Comparison of ENCODE assay signal across 27 cellular contexts in the genomic region with DNA sequence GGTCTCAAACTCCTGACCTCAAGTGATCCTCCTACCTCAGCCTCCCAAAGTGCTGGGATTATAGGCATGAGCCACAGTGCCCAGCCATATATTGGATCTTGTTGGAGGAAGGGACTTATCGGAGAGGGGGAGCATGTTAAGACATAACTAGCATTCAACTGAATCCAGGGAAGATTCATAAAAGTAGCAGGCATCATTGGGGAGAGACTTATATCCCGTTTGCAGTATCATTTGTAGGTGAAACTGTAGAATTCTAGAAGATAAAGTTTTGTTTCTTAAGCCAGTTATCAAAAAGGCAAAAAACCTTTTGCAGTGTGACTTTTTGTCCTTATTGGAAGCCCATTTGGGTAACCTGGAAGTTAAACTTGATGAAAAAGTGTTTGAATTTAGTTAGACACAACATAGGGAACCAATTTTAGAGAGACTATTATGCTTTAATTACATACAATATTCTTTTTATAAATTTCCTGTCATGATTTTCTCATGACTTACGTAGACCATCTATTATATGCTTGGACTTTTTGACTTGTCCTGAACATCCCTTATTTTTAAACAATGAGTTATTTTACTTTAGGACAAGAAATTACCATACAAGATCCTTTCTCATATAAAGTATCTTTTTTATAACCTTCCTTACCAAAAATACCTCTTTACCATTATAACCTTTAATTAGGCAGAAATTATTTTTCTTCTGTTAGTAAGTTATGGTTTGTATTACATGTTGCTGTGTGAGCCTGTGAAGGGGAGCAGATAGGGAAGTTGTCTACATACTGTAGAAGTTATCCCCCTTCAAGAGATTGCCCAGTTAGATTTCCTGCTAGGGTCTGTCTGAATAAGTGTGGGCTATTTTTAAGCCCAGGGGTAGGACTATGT. TPM values are rescaled to one million over a fixed set of nuclear protein-coding genes. Genes with fewer than 3 reads are reported as not detected.
DNase-seq lines count a peak whose midpoint lies in the region; ATAC-seq and TF ChIP-seq lines count a peak whose summit lies in the region.
"Had no signal": no experiment of that assay in that cellular context is flagged by ENCODE, and none has a peak within 500 bp of the region (broad histone marks: within the 10 kb centered on the region; RNA-seq: fewer than 3 reads in every experiment).

No MANE protein-coding gene starts in this region.

- peaks cover 4% of the 10 kb centered on the region for H3K9me3 Mint-ChIP-seq in CD4-positive, alpha-beta T cell
- H3K9me3 Mint-ChIP-seq in stimulated activated memory B cell treated with anti-CD40 and anti-IgM and Interleukin-4, amounts not matched to agents 10 μg/mL and 1 μg/mL and 100 μg/mL, for 72 hours = peaks cover 9% of the 10 kb centered on the region
- H3K9me3 Mint-ChIP-seq: natural killer cell had no signal

- peaks cover 12% of the 10 kb centered on the region for H3K9me3 ChIP-seq in CD4-positive, alpha-beta T cell (ENCODE audit: control insufficient read depth, low read length)
- H3K9me3 ChIP-seq in mammary epithelial cell (replicated peaks; ENCODE audit: insufficient read depth, low read length) = peaks cover 12% of the 10 kb centered on the region
- H3K9me3 ChIP-seq in adrenal gland (replicated peaks in 1 of 3) = no peaks in the 10 kb centered on the region
- H3K9me3 ChIP-seq: pancreas had no signal

- no peak overlapping the region for H3K4me3 Mint-ChIP-seq in CD4-positive, alpha-beta T cell
- H3K4me3 Mint-ChIP-seq in stimulated activated memory B cell treated with anti-CD40 and anti-IgM and Interleukin-4, amounts not matched to agents 10 μg/mL and 1 μg/mL and 100 μg/mL, for 72 hours = no peak overlapping the region
- H3K4me3 Mint-ChIP-seq: activated CD8-positive, alpha-beta memory T cell treated with anti-CD3 and anti-CD28 coated beads, Interleukin-2, amount 10 ng/mL, durations not matched to agents 7 days and 5 days; brain; mesothelial cell of epicardium; natural killer cell; stimulated activated naive CD8-positive, alpha-beta T cell treated with anti-CD3 and anti-CD28 coated beads, Interleukin-15, amount 100 ng/mL, for 72 hours; T-helper 1 cell treated with Interleukin-12 subunit alpha and Interleukin-12 subunit beta and Interleukin-4 antibody, amounts not matched to agents 30 μg/mL and 1 μg/mL, for 36 hours had no signal

- no peak overlapping the region for H3K4me2 ChIP-seq in mammary epithelial cell (ENCODE audit: insufficient read depth, low read depth, low read length)

- peak overlapping the region; percentile 16 for H3K27ac Mint-ChIP-seq in CD4-positive, alpha-beta T cell
- no peak overlapping the region for H3K27ac Mint-ChIP-seq in stimulated activated memory B cell treated with anti-CD40 and anti-IgM and Interleukin-4, amounts not matched to agents 10 μg/mL and 1 μg/mL and 100 μg/mL, for 72 hours
- H3K27ac Mint-ChIP-seq: activated CD8-positive, alpha-beta memory T cell treated with anti-CD3 and anti-CD28 coated beads, Interleukin-2, amount 10 ng/mL, durations not matched to agents 7 days and 5 days; brain; mesothelial cell of epicardium; natural killer cell; T-helper 1 cell treated with Interleukin-12 subunit alpha and Interleukin-12 subunit beta and Interleukin-4 antibody, amounts not matched to agents 30 μg/mL and 1 μg/mL, for 36 hours had no signal

- intact Hi-C loops in CD4-positive, alpha-beta T cell (cut with DNase I, micrococcal nuclease) = no loop called here
- intact Hi-C loops in mammary epithelial cell (cut with micrococcal nuclease) = no loop called here
- intact Hi-C loops in adrenal gland (cut with DNase I) = no loop called here

- H3K79me2 ChIP-seq in mammary epithelial cell (ENCODE audit: insufficient read depth, low read length) = peaks cover 91% of the 10 kb centered on the region

- no peak overlapping the region for H3K27ac ChIP-seq in CD4-positive, alpha-beta T cell (ENCODE audit: low read depth, low read length)
- H3K27ac ChIP-seq in mammary epithelial cell (ENCODE audit: insufficient read depth, low read depth, low read length) (no peak overlapping the region), adrenal gland (no peak overlapping the region)
- H3K27ac ChIP-seq: coronary artery, pancreas, SJSA1, transverse colon had no signal

- dilution Hi-C loops in mammary epithelial cell (cut with HindIII; ENCODE audit: low sequenced_read_pairs) = no loop called here

- no peaks in the 10 kb centered on the region for H3K27me3 ChIP-seq in CD4-positive, alpha-beta T cell (ENCODE audit: control insufficient read depth, insufficient read depth, low read length)
- no peaks in the 10 kb centered on the region for H3K27me3 ChIP-seq in mammary epithelial cell (ENCODE audit: insufficient read depth, low read length)
- no peaks in the 10 kb centered on the region for H3K27me3 ChIP-seq in adrenal gland
- H3K27me3 ChIP-seq: pancreas, SJSA1, transverse colon had no signal

- H3K4me1 ChIP-seq in mammary epithelial cell (ENCODE audit: insufficient read depth, low read length) (peaks cover 8% of the 10 kb centered on the region), adrenal gland (replicated peaks in 1 of 2) (peaks cover 0 to 7% of the 10 kb centered on the region in 2 donors)
- H3K4me1 ChIP-seq: SJSA1 had no signal

- TF ChIP-seq POLR2A in adrenal gland (IDR thresholded peaks at IDR 0.05) = no peak

- no peak overlapping the region for H3K9ac ChIP-seq in mammary epithelial cell (ENCODE audit: insufficient read depth, low read length)

- no peaks in the 10 kb centered on the region for H3K27me3 Mint-ChIP-seq in CD4-positive, alpha-beta T cell
- H3K27me3 Mint-ChIP-seq in stimulated activated memory B cell treated with anti-CD40 and anti-IgM and Interleukin-4, amounts not matched to agents 10 μg/mL and 1 μg/mL and 100 μg/mL, for 72 hours = no peaks in the 10 kb centered on the region
- H3K27me3 Mint-ChIP-seq: activated CD8-positive, alpha-beta memory T cell treated with anti-CD3 and anti-CD28 coated beads, Interleukin-2, amount 10 ng/mL, durations not matched to agents 7 days and 5 days; brain; stimulated activated naive CD8-positive, alpha-beta T cell treated with anti-CD3 and anti-CD28 coated beads, Interleukin-15, amount 100 ng/mL, for 72 hours had no signal

- H3K4me1 Mint-ChIP-seq in CD4-positive, alpha-beta T cell (ENCODE audit: low read depth) = peaks cover 43% of the 10 kb centered on the region
- peaks cover 16% of the 10 kb centered on the region for H3K4me1 Mint-ChIP-seq in stimulated activated memory B cell treated with anti-CD40 and anti-IgM and Interleukin-4, amounts not matched to agents 10 μg/mL and 1 μg/mL and 100 μg/mL, for 72 hours
- H3K4me1 Mint-ChIP-seq: activated CD8-positive, alpha-beta memory T cell treated with anti-CD3 and anti-CD28 coated beads, Interleukin-2, amount 10 ng/mL, durations not matched to agents 7 days and 5 days; brain; mesothelial cell of epicardium; natural killer cell had no signal

- in situ Hi-C loops in ACHN (cut with HindIII; ENCODE audit: low pct_ligation_motif_present, low pct_unique_long_range_greater_than_20kb, low sequenced_read_pairs) = no loop called here
- in situ Hi-C loops in mammary epithelial cell (cut with MboI; ENCODE audit: low sequenced_read_pairs in 2 of 2) = no loop called here

- no TSS peak for BruUV-seq in mammary epithelial cell (replicated peaks; lab: Mats Ljungman, UMichigan)

- peaks cover 79% of the 10 kb centered on the region for H3K36me3 Mint-ChIP-seq in CD4-positive, alpha-beta T cell (ENCODE audit: low read depth)
- H3K36me3 Mint-ChIP-seq in stimulated activated memory B cell treated with anti-CD40 and anti-IgM and Interleukin-4, amounts not matched to agents 10 μg/mL and 1 μg/mL and 100 μg/mL, for 72 hours = peaks cover 69% of the 10 kb centered on the region
- H3K36me3 Mint-ChIP-seq: natural killer cell had no signal

- H3K4me3 ChIP-seq in mammary epithelial cell (replicated peaks in 1 of 3; ENCODE audit: insufficient read depth in 1 of 3, low read depth in 2 of 3, low read length in 3 of 3) (no peak overlapping the region), adrenal gland (no peak overlapping the region)
- H3K4me3 ChIP-seq: coronary artery, pancreas, SJSA1, transverse colon had no signal

- 96% methylated on average over 3 of the region's 3 CpGs for WGBS in mammary epithelial cell (ENCODE audit: low coverage, missing lambda C conversion rate)
- WGBS in adrenal gland, 4 donors = 98 to 99% (median 99%) methylated on average over 3 of the region's 3 CpGs

- no peak for ATAC-seq in CD4-positive, alpha-beta T cell (ENCODE audit: poor library complexity)
- no peak for ATAC-seq in stimulated activated memory B cell treated with anti-CD40 and anti-IgM and Interleukin-4, amounts not matched to agents 10 μg/mL and 1 μg/mL and 100 μg/mL, for 72 hours
- ATAC-seq: activated CD8-positive, alpha-beta memory T cell treated with anti-CD3 and anti-CD28 coated beads, Interleukin-2, amount 10 ng/mL, durations not matched to agents 7 days and 5 days; left cardiac atrium; natural killer cell; Panc1; pancreas; right cardiac atrium; stimulated activated naive CD8-positive, alpha-beta T cell treated with anti-CD3 and anti-CD28 coated beads, Interleukin-15, amount 100 ng/mL, for 72 hours had no signal

- CTCF ChIA-PET in CD4-positive, alpha-beta T cell (lab: Charles Lee) = no interaction called here
- CTCF ChIA-PET in mammary epithelial cell (lab: Charles Lee; ENCODE audit: low non-redundant PET) = no interaction called here

- DNase-seq in ACHN (peak; percentile 37), M059J (ENCODE audit: low read depth) (peak; percentile 17), mammary epithelial cell (peak; percentile 11), NCI-H146 (lab: John Stamatoyannopoulos, UW) (no peak), cerebellar nuclear complex (lab: John Stamatoyannopoulos, UW) (no peak), adrenal gland (no peak)
- no peak for DNase-seq in CD4-positive, alpha-beta T cell
- DNase-seq: activated CD4-positive, alpha-beta T cell treated with anti-CD3 and anti-CD28 coated beads for 48 hours; activated CD8-positive, alpha-beta memory T cell treated with anti-CD3 and anti-CD28 coated beads, Interleukin-2, amount 10 ng/mL, durations not matched to agents 7 days and 5 days; EL; left cardiac atrium; natural killer cell; NCI-H187; pancreas; right cardiac atrium; stimulated activated CD4-positive, alpha-beta T cell treated with anti-CD3 and anti-CD28 coated beads, Interleukin-12 subunit alpha, Interleukin-12 subunit beta, amount 100 ng/mL, for 4 hours; stimulated activated CD4-positive, alpha-beta T cell treated with anti-CD3 and anti-CD28 coated beads, Interleukin-4, amount 100 ng/mL, for 4 hours; stimulated activated naive CD8-positive, alpha-beta T cell treated with anti-CD3 and anti-CD28 coated beads, Interleukin-15, amount 100 ng/mL, for 72 hours; transverse colon had no signal

- TF ChIP-seq CTCF in CD4-positive, alpha-beta T cell (IDR thresholded peaks at IDR 0.05) = no peak
- TF ChIP-seq CTCF in mammary epithelial cell (conservative IDR thresholded peaks at IDR 0.05 in 1 of 2, IDR thresholded peaks at IDR 0.05 in 1 of 2; ENCODE audit: extremely low read depth in 1 of 2, insufficient read depth in 1 of 2, low read depth in 1 of 2, low read length in 2 of 2) (no peak), adrenal gland (IDR thresholded peaks at IDR 0.05) (no peak)

- no peak overlapping the region for H2AFZ ChIP-seq in mammary epithelial cell (ENCODE audit: low read depth, low read length)

- H4K20me1 ChIP-seq in mammary epithelial cell (ENCODE audit: insufficient read depth, low read length) = no peaks in the 10 kb centered on the region

- POLR2A ChIA-PET in CD4-positive, alpha-beta T cell (lab: Charles Lee) = no interaction called here

- H3K36me3 ChIP-seq in mammary epithelial cell (ENCODE audit: insufficient read depth, low read length) (no peaks in the 10 kb centered on the region), adrenal gland (replicated peaks in 1 of 2) (no peaks in the 10 kb centered on the region)
- H3K36me3 ChIP-seq: pancreas had no signal

RNA-seq across cellular contexts. Expression of gene RAB3GAP1, which starts 20.3 kb away (rescaled TPM):
- total RNA-seq in CD4-positive, alpha-beta T cell = 10 to 100 TPM; 35.9 to 37.0 TPM
- 31.1 and 62.7 TPM in 2 replicates for total RNA-seq in M059J (2014; rRNA removed; shearing (Covaris generic))
- 100 to 1,000 TPM in 1 of 2 donors, 10 to 100 TPM in 1; 74.9 to 116 TPM for total RNA-seq in mammary epithelial cell
- 21.1 TPM for polyA plus RNA-seq in mammary epithelial cell
- polyA minus RNA-seq in mammary epithelial cell = 42.4 TPM
- total RNA-seq in adrenal gland = 10 to 100 TPM; 29.0 to 48.5 (median 33.8) TPM
- polyA plus RNA-seq in adrenal gland = 10 to 100 TPM; 12.9 to 39.7 (median 14.4) TPM

RNA-seq across cellular contexts. Expression of gene MAP3K19, which starts 25.1 kb away (rescaled TPM):
- not detected for total RNA-seq in CD4-positive, alpha-beta T cell
- total RNA-seq in M059J (2014; rRNA removed; shearing (Covaris generic)) = not detected in 2 replicates
- total RNA-seq in mammary epithelial cell = not detected
- polyA plus RNA-seq in mammary epithelial cell = not detected
- not detected for polyA minus RNA-seq in mammary epithelial cell
- total RNA-seq in adrenal gland = not detected
- not detected for polyA plus RNA-seq in adrenal gland
- total RNA-seq: activated CD8-positive, alpha-beta memory T cell treated with anti-CD3 and anti-CD28 coated beads, Interleukin-2, amount 10 ng/mL, durations not matched to agents 7 days and 5 days; H4; left cardiac atrium; mesothelial cell of epicardium; natural killer cell; pancreas; right cardiac atrium; transverse colon had no signal
- polyA plus RNA-seq: pancreas, right cardiac atrium had no signal

Comparison
In these comparisons a context has a peak if more than half of its experiments do, and no peak if none do; other contexts are left out.
1. DNase-seq: peak in ACHN (single experiment), M059J (single experiment) and mammary epithelial cell (single experiment); none in CD4-positive, alpha-beta T cell (0 of 10), NCI-H146 (single experiment), cerebellar nuclear complex (0 of 2) and adrenal gland (0 of 7).